ENCODE assay signal across 14 cellular contexts in the genomic region with DNA sequence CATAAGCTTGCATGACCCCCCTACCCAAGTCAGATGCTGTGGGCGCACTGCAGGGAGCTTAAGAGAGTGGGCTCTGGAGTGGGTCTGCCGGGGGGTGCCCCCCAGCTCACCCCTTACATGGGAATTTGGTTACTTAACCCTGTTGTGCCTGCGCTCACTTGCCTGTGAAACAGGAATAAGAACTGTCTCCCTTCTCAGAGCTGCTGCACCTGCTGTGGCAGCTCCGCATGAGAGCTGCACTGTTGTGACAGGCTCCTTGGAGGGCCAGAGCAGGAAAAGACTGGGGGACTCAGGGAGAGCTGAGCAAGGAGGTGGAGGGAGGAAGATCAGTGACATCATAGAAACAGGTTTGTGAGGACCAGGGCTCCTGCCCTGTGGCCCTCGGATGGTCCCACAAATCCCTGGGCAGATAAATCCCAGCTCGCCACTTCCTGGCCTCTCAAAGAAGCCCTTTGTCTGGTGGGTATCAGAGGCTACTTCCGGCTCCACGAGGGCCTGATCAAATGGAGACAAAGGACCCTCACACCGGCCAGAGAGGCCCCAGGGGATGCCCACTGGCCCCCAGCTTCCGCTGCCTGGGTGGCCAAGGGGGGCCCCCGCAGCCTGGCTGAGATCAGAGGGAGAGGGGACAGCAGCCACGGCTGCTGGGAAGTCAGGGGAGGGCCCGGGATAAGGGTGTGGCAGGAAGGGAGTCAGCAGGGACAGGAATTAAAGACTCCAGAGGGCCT. TPM values are rescaled to one million over a fixed set of nuclear protein-coding genes. Genes with fewer than 3 reads are reported as not detected.
DNase-seq lines count a peak whose midpoint lies in the region; ATAC-seq, FAIRE-seq and TF ChIP-seq lines count a peak whose summit lies in the region.
"Had no signal": no experiment of that assay in that cellular context is flagged by ENCODE, and none has a peak within 500 bp of the region (broad histone marks: within the 10 kb centered on the region; RNA-seq: fewer than 3 reads in every experiment).

No MANE protein-coding gene starts in this region.

- intact Hi-C loops in HCT116 (cut with micrococcal nuclease): no loop called here
- intact Hi-C loops in mammary epithelial cell (cut with micrococcal nuclease): no loop called here
- intact Hi-C loops in HepG2 (cut with micrococcal nuclease; ENCODE audit: unreplicated experiment): no loop called here
- intact Hi-C loops in gastrocnemius medialis (cut with DNase I; ENCODE audit: low total_unique reads): no loop called here

- ATAC-seq in HCT116: no peak
- no peak for ATAC-seq in HepG2
- ATAC-seq in gastrocnemius medialis: no peak

- peak overlapping the region; percentile 23; the same call in 1 of the 2 replicates for H3K4me2 ChIP-seq in HCT116 (ENCODE audit: low read length)
- no peak overlapping the region for H3K4me2 ChIP-seq in mammary epithelial cell (ENCODE audit: insufficient read depth, low read depth, low read length)
- peak overlapping the region; percentile 47 for H3K4me2 ChIP-seq in HepG2 (ENCODE audit: low read depth, low read length)

- no TSS peak for BruUV-seq in HCT116 (replicated peaks; lab: Mats Ljungman, UMichigan)
- BruUV-seq in mammary epithelial cell (replicated peaks; lab: Mats Ljungman, UMichigan): no TSS peak
- no TSS peak for BruUV-seq in HepG2 (replicated peaks; lab: Mats Ljungman, UMichigan)

- H3K9ac ChIP-seq in HCT116 (ENCODE audit: low read length) (no peak overlapping the region), mammary epithelial cell (ENCODE audit: insufficient read depth, low read length) (no peak overlapping the region), HepG2 (ENCODE audit: insufficient read depth, low read depth, low read length) (0 out of 2 replicates have a peak overlapping the region, but pooled peaks have one; percentile 5)

- TF ChIP-seq POLR2A in HCT116 (IDR thresholded peaks at IDR 0.05; ENCODE audit: borderline replicate concordance, extremely low read depth, insufficient read depth, insufficient read length) (no peak), HepG2 (IDR thresholded peaks at IDR 0.05; ENCODE audit: insufficient read depth in 1 of 2, low read depth in 2 of 2, low read length in 2 of 2) (no peak), gastrocnemius medialis (IDR thresholded peaks at IDR 0.05) (no peak)

- POLR2A ChIA-PET in HCT116 (lab: Charles Lee) (interaction anchor here (0.6 to 1.6 kb wide), 2 partner anchors 28 to 68 kb away, joined by 4 read pairs; no protein-coding TSS in a partner anchor), HepG2 (lab: Yijun Ruan, JAX) (interaction anchor here (0.6 to 1.3 kb wide), 2 partner anchors 43 to 68 kb away, joined by 4 read pairs; no protein-coding TSS in a partner anchor)

- H3K79me2 ChIP-seq in HCT116 (ENCODE audit: insufficient read depth, low read length) (no peaks in the 10 kb centered on the region), mammary epithelial cell (ENCODE audit: insufficient read depth, low read length) (no peaks in the 10 kb centered on the region), HepG2 (ENCODE audit: insufficient read depth, low read length) (no peaks in the 10 kb centered on the region)

- TF ChIP-seq EP300 in HepG2 (IDR thresholded peaks at IDR 0.05; ENCODE audit: low read depth in 2 of 2, low read length in 2 of 2) (peak in 1 of 2 experiments; percentile 37; a peak in 1 of 4 replicates), HepG2 (CRISPR knock-in tag; IDR thresholded peaks at IDR 0.05; ENCODE audit: borderline replicate concordance) (peak; percentile 69; the same call in 1 of the 2 replicates)

- no peaks in the 10 kb centered on the region for H3K9me3 ChIP-seq in HCT116 (ENCODE audit: control insufficient read depth in 1 of 2, insufficient read depth in 1 of 2, low read depth in 1 of 2, low read length in 2 of 2)
- no peaks in the 10 kb centered on the region for H3K9me3 ChIP-seq in mammary epithelial cell (replicated peaks; ENCODE audit: insufficient read depth, low read length)
- H3K9me3 ChIP-seq in HepG2 (ENCODE audit: low read length): no peaks in the 10 kb centered on the region
- H3K9me3 ChIP-seq in gastrocnemius medialis: no peaks in the 10 kb centered on the region

- WGBS in mammary epithelial cell (ENCODE audit: low coverage, missing lambda C conversion rate): 44% methylated on average over 11 of the region's 13 CpGs
- WGBS in HepG2 (ENCODE audit: low lambda C conversion rate): 29% methylated on average over 13 of the region's 13 CpGs

- RAD21 ChIA-PET in HCT116 (lab: Charles Lee; ENCODE audit: low non-redundant PET in 1 of 2, low total read pairs in 2 of 2, uncharacterized antibody in 2 of 2, unreplicated experiment in 2 of 2): no interaction called here

- FAIRE-seq in HepG2 (lab: Jason Lieb, UNC) (no peak), D721Med (lab: Jason Lieb, UNC) (no peak)
- FAIRE-seq: G401.6 had no signal

- CTCF ChIA-PET in HCT116 (lab: Charles Lee): interaction anchor here (1.2 to 6.3 kb wide), 3 partner anchors 15 to 125 kb away, joined by 3 to 95 read pairs (median 5); no protein-coding TSS in a partner anchor
- CTCF ChIA-PET in mammary epithelial cell (lab: Charles Lee; ENCODE audit: low non-redundant PET): no interaction called here
- CTCF ChIA-PET in HepG2 (lab: Yijun Ruan, JAX; ENCODE audit: low intra/inter-chr PET ratio, low total read pairs): no interaction called here

- in situ Hi-C loops in mammary epithelial cell (cut with MboI; ENCODE audit: low sequenced_read_pairs in 2 of 2): no loop called here
- in situ Hi-C loops in HepG2 (cut with HindIII; ENCODE audit: extremely low pct_ligation_motif_present, low pct_unique_long_range_greater_than_20kb): no loop called here
- in situ Hi-C loops in gastrocnemius medialis (cut with MboI; ENCODE audit: low sequenced_read_pairs in 4 of 4): no loop called here

- H3K4me3 ChIP-seq in HCT116 (replicated peaks in 1 of 2; ENCODE audit: low read depth in 1 of 2, low read length in 2 of 2) (no peak overlapping the region), mammary epithelial cell (replicated peaks in 1 of 3; ENCODE audit: insufficient read depth in 1 of 3, low read depth in 2 of 3, low read length in 3 of 3) (no peak overlapping the region), HepG2 (replicated peaks in 1 of 3; ENCODE audit: insufficient read depth in 1 of 3, low read depth in 2 of 3, low read length in 3 of 3) (peak overlapping the region in 1 of 3 experiments; percentile 10; a peak in 1 of 6 replicates), gastrocnemius medialis (no peak overlapping the region)

- no peaks in the 10 kb centered on the region for H3K36me3 ChIP-seq in HCT116 (ENCODE audit: control insufficient read depth in 1 of 2, insufficient read depth in 2 of 2, low read length in 2 of 2)
- H3K36me3 ChIP-seq in mammary epithelial cell (ENCODE audit: insufficient read depth, low read length): no peaks in the 10 kb centered on the region
- no peaks in the 10 kb centered on the region for H3K36me3 ChIP-seq in HepG2 (replicated peaks in 1 of 2; ENCODE audit: control insufficient read depth in 1 of 2, insufficient read depth in 2 of 2, low read length in 2 of 2)
- no peaks in the 10 kb centered on the region for H3K36me3 ChIP-seq in gastrocnemius medialis

- H3K27me3 ChIP-seq in HCT116 (ENCODE audit: insufficient read depth, low read length) (peaks cover 9% of the 10 kb centered on the region), mammary epithelial cell (ENCODE audit: insufficient read depth, low read length) (no peaks in the 10 kb centered on the region), HepG2 (ENCODE audit: control insufficient read depth in 1 of 2, insufficient read depth in 2 of 2, low read length in 2 of 2) (peaks cover 0 to 4% of the 10 kb centered on the region in 2 experiments; a peak in 1 of 5 replicates), gastrocnemius medialis (no peaks in the 10 kb centered on the region)

- H4K20me1 ChIP-seq in HCT116 (ENCODE audit: insufficient read depth) (no peaks in the 10 kb centered on the region), mammary epithelial cell (ENCODE audit: insufficient read depth, low read length) (no peaks in the 10 kb centered on the region), HepG2 (ENCODE audit: insufficient read depth, low read length) (no peaks in the 10 kb centered on the region)

- no peaks in the 10 kb centered on the region for H3K9me2 ChIP-seq in HCT116 (ENCODE audit: insufficient read depth)

- TF ChIP-seq CTCF in HCT116 (IDR thresholded peaks at IDR 0.05 in 2 of 3, conservative IDR thresholded peaks at IDR 0.05 in 1 of 3; ENCODE audit: borderline replicate concordance in 1 of 3, insufficient read depth in 1 of 3, low read depth in 2 of 3, low read length in 2 of 3) (no peak), mammary epithelial cell (conservative IDR thresholded peaks at IDR 0.05 in 1 of 2, IDR thresholded peaks at IDR 0.05 in 1 of 2; ENCODE audit: extremely low read depth in 1 of 2, insufficient read depth in 1 of 2, low read depth in 1 of 2, low read length in 2 of 2) (no peak), HepG2 (CRISPR knock-in tag; IDR thresholded peaks at IDR 0.05) (no peak), gastrocnemius medialis (IDR thresholded peaks at IDR 0.05 in 4 of 5, conservative IDR thresholded peaks at IDR 0.05 in 1 of 5) (no peak), D721Med (IDR thresholded peaks at IDR 0.05; ENCODE audit: insufficient read depth, missing control alignments) (no peak)

- H2AFZ ChIP-seq in HCT116 (ENCODE audit: low read depth, low read length, poor library complexity, severe bottlenecking) (no peak overlapping the region), mammary epithelial cell (ENCODE audit: low read depth, low read length) (peak overlapping the region; percentile 26), HepG2 (ENCODE audit: low read length) (no peak overlapping the region)

- TF ChIP-seq RAD21 in HCT116 (IDR thresholded peaks at IDR 0.05; ENCODE audit: low read depth) (no peak), HepG2 (CRISPR knock-in tag; IDR thresholded peaks at IDR 0.05) (no peak)

- dilution Hi-C loops in mammary epithelial cell (cut with HindIII; ENCODE audit: low sequenced_read_pairs): no loop called here

- no peak for DNase-seq in HCT116 (ENCODE audit: low read depth, low spot score)
- DNase-seq in mammary epithelial cell: no peak
- peak; percentile 79 for DNase-seq in HepG2 (ENCODE audit: low spot score)
- DNase-seq in gastrocnemius medialis: no peak
- no peak for DNase-seq in D721Med (ENCODE audit: insufficient read length, low spot score)
- no peak for DNase-seq in SIG-M5 (lab: John Stamatoyannopoulos, UW)
- DNase-seq in NCI-H146 (lab: John Stamatoyannopoulos, UW): no peak
- DNase-seq in AG08396 (ENCODE audit: low spot score): no peak
- DNase-seq: activated CD4-positive, alpha-beta T cell treated with anti-CD3 and anti-CD28 coated beads for 48 hours; activated T-cell treated with anti-CD3 and anti-CD28 coated beads, Interleukin-2, amount 50 U/mL, for 1 hour; NCI-H1105 treated with DMSO at 0.1 percent for 48 hours; NCI-H446; stimulated activated CD4-positive, alpha-beta T cell treated with anti-CD3 and anti-CD28 coated beads, Interleukin-2, amount 100 ng/mL, for 48 hours had no signal

- H3K27ac ChIP-seq in HCT116 (ENCODE audit: low read depth, low read length) (no peak overlapping the region), mammary epithelial cell (ENCODE audit: insufficient read depth, low read depth, low read length) (no peak overlapping the region), HepG2 (ENCODE audit: extremely low read length, insufficient read depth, low read length) (peak overlapping the region; percentile 40), gastrocnemius medialis (peak overlapping the region in 3 of 4 donors; percentile 51 to 58 (median 57))

- H3K4me1 ChIP-seq in HCT116 (ENCODE audit: control insufficient read depth in 1 of 2, insufficient read depth in 2 of 2, low read length in 2 of 2) (peaks cover 14 to 22% of the 10 kb centered on the region in 2 experiments; a peak in 3 of 4 replicates), mammary epithelial cell (ENCODE audit: insufficient read depth, low read length) (peaks cover 5% of the 10 kb centered on the region), HepG2 (ENCODE audit: insufficient read depth, low read length) (peaks cover 69% of the 10 kb centered on the region), gastrocnemius medialis (peaks cover 5 to 41% of the 10 kb centered on the region in 2 donors)

RNA-seq across cellular contexts. Expression of gene LAPTM5, which starts 28.9 kb away (rescaled TPM):
- 1.5 TPM for total RNA-seq in HCT116 (2021; ENCODE audit: unreplicated experiment)
- 0.11 and 0.14 TPM in 2 replicates for polyA plus RNA-seq in HCT116 (2012)
- total RNA-seq in mammary epithelial cell: 1 to 10 TPM in 1 of 2 donors, not detected in 1; 1.7 TPM
- 1.8 TPM for polyA plus RNA-seq in mammary epithelial cell
- polyA minus RNA-seq in mammary epithelial cell: 0.62 TPM
- total RNA-seq in HepG2 (2016; rRNA removed; fragmentation: Illumina TruSeq; extraction: Trizol): 0.34 and 0.86 TPM in 2 replicates
- 0.18 and 0.30 TPM in 2 replicates for total RNA-seq in HepG2 (2016; cell fraction: cytosol; rRNA removed; fragmentation: Illumina TruSeq; extraction: Trizol; ENCODE audit: low read depth)
- total RNA-seq in HepG2 (2016; cell fraction: insoluble cytoplasmic fraction; rRNA removed; fragmentation: Illumina TruSeq; extraction: Trizol): 0.18 and 0.45 TPM in 2 replicates
- 0.48 and 0.56 TPM in 2 replicates for total RNA-seq in HepG2 (2016; cell fraction: membrane; rRNA removed; fragmentation: Illumina TruSeq; extraction: Trizol)
- total RNA-seq in HepG2 (2016; cell fraction: nucleus; rRNA removed; fragmentation: Illumina TruSeq; extraction: Trizol): 0.34 and 0.53 TPM in 2 replicates
- polyA plus RNA-seq in HepG2 (2011; rRNA removed): 0.41 and 0.76 TPM in 2 replicates
- polyA plus RNA-seq in HepG2 (2011; cell fraction: cytosol; rRNA removed): 0.64 and 0.79 TPM in 2 replicates
- polyA plus RNA-seq in HepG2 (2011; cell fraction: nucleus; rRNA removed): 0.59 and 0.61 TPM in 2 replicates
- polyA plus RNA-seq in HepG2 (2012): 0.19 and 0.38 TPM in 2 replicates
- 0.33 and 0.38 TPM in 2 replicates for polyA plus RNA-seq in HepG2 (2016; cell fraction: cytosol; fragmentation: Illumina TruSeq; extraction: Trizol; ENCODE audit: low read depth)
- 0.57 and 0.76 TPM in 2 replicates for polyA plus RNA-seq in HepG2 (2016; cell fraction: insoluble cytoplasmic fraction; fragmentation: Illumina TruSeq; extraction: Trizol; ENCODE audit: low read depth)
- polyA plus RNA-seq in HepG2 (2016; cell fraction: membrane; fragmentation: Illumina TruSeq; extraction: Trizol; ENCODE audit: low read depth): 0.54 and 0.79 TPM in 2 replicates
- 1.1 TPM in 2 replicates for polyA plus RNA-seq in HepG2 (2016; cell fraction: nucleus; fragmentation: Illumina TruSeq; extraction: Trizol; ENCODE audit: insufficient read depth, low read depth)
- 2.1 and 4.6 TPM in 2 replicates for polyA minus RNA-seq in HepG2 (2011; rRNA and poly(A)+ RNA removed; ENCODE audit: low replicate concordance)
- 0.59 TPM in 1 of 2 replicates, not detected in the other for polyA minus RNA-seq in HepG2 (2011; cell fraction: cytosol; rRNA and poly(A)+ RNA removed)
- not detected in 2 replicates for polyA minus RNA-seq in HepG2 (2011; cell fraction: nucleus; rRNA and poly(A)+ RNA removed)
- 10 to 100 TPM in 2 of 4 donors, 1 to 10 TPM in 2; 2.3 to 14.8 (median 10.1) TPM for total RNA-seq in gastrocnemius medialis

Comparison
In these comparisons a context has a peak if more than half of its experiments do, and no peak if none do; other contexts are left out.
1. H3K27ac ChIP-seq: peak in HepG2 (single experiment) and gastrocnemius medialis (3 of 4); none in HCT116 (single experiment) and mammary epithelial cell (single experiment).
2. Of the 20 proteins assayed by ChIP-seq in both HepG2 and HCT116: peak only in HepG2: ELF1; only in HCT116: none; in both: none; in neither: 19.